In genomic region chr1:46187106-46187869, GRCh38 we compare ENCODE assay signal across 20 cellular contexts. TPM values are rescaled to one million over a fixed set of nuclear protein-coding genes. Genes with fewer than 3 reads are reported as not detected.
DNase-seq lines count a peak whose midpoint lies in the region; ATAC-seq and TF ChIP-seq lines count a peak whose summit lies in the region.
"Had no signal": no experiment of that assay in that cellular context is flagged by ENCODE, and none has a peak within 500 bp of the region (broad histone marks: within the 10 kb centered on the region; RNA-seq: fewer than 3 reads in every experiment).

No MANE protein-coding gene starts in this region.

- peaks cover 8% of the 10 kb centered on the region for H3K36me3 Mint-ChIP-seq in T-helper 2 cell treated with Interferon-gamma antibody and Interleukin-4, amounts not matched to agents 5 μg/mL and 100 μg/mL, for 36 hours (ENCODE audit: low read depth)

- in situ Hi-C loops in gastrocnemius medialis (cut with MboI; ENCODE audit: low sequenced_read_pairs in 4 of 4) = no loop called here

- intact Hi-C loops in gastrocnemius medialis (cut with DNase I; ENCODE audit: low total_unique reads) (loop anchor here (10.0 kb wide), 2 partner anchors 302 to 432 kb away; partner anchors contain the start of gene IPP), testis (cut with DNase I; ENCODE audit: low total_unique reads) (no loop called here)

- POLR2A ChIA-PET in HEK293 (lab: Yijun Ruan, JAX) = interaction anchor here (0.7 kb wide), 1 partner anchor 55 kb away, joined by 3 read pairs; the partner anchor contains the start of gene PIK3R3

- H3K36me3 ChIP-seq in HEK293 (ENCODE audit: control insufficient read depth in 2 of 2, insufficient read depth in 1 of 2, low read length in 2 of 2) (peaks cover 0 to 54% of the 10 kb centered on the region in 2 experiments; a peak in 1 of 3 replicates), gastrocnemius medialis (peaks cover 0 to 45% of the 10 kb centered on the region in 2 donors), testis (ENCODE audit: low read depth, missing control alignments) (no peaks in the 10 kb centered on the region)

- ATAC-seq in gastrocnemius medialis = no peak
- no peak for ATAC-seq in HG02970 (IDR thresholded peaks at IDR 0.05; ENCODE audit: low FRiP score, unreplicated experiment)
- ATAC-seq: GM12878 had no signal

- H3K27me3 ChIP-seq in gastrocnemius medialis (no peaks in the 10 kb centered on the region), testis (no peaks in the 10 kb centered on the region)
- H3K27me3 ChIP-seq: cardiac muscle cell, sigmoid colon had no signal

- CTCF ChIA-PET in HEK293 (lab: Yijun Ruan, JAX) = interaction anchor here (1.0 kb wide), 1 partner anchor 150 kb away, joined by 4 read pairs; no protein-coding TSS in a partner anchor

- H3K4me3 ChIP-seq in HEK293 (ENCODE audit: low read depth, low read length) (no peak overlapping the region), gastrocnemius medialis (no peak overlapping the region), testis (no peak overlapping the region)
- H3K4me3 ChIP-seq: cardiac muscle cell, GM12878, sigmoid colon had no signal

- H3K9me3 Mint-ChIP-seq in T-helper 2 cell treated with Interferon-gamma antibody and Interleukin-4, amounts not matched to agents 5 μg/mL and 100 μg/mL, for 36 hours = no peaks in the 10 kb centered on the region
- H3K9me3 Mint-ChIP-seq: activated naive CD8-positive, alpha-beta T cell treated with anti-CD3 and anti-CD28 coated beads for 36 hours; endodermal cell; neural crest cell had no signal

- H3K4me3 Mint-ChIP-seq in T-helper 2 cell treated with Interferon-gamma antibody and Interleukin-4, amounts not matched to agents 5 μg/mL and 100 μg/mL, for 36 hours = no peak overlapping the region
- H3K4me3 Mint-ChIP-seq: activated naive CD8-positive, alpha-beta T cell treated with anti-CD3 and anti-CD28 coated beads for 36 hours; endodermal cell; neural crest cell had no signal

- H3K27ac ChIP-seq in HEK293 (ENCODE audit: extremely low read depth, low read depth, low read length) (no peak overlapping the region), epithelial cell of prostate (peak overlapping the region; percentile 69), gastrocnemius medialis (peak overlapping the region; percentile 34 to 65 (median 50)), testis (no peak overlapping the region)
- H3K27ac ChIP-seq: cardiac muscle cell, sigmoid colon had no signal

- H3K4me1 ChIP-seq in HEK293 (ENCODE audit: control insufficient read depth, insufficient read depth, low read length) (no peaks in the 10 kb centered on the region; the same call in 1 of the 2 replicates), gastrocnemius medialis (peaks cover 16 to 36% of the 10 kb centered on the region in 2 donors), testis (peaks cover 15% of the 10 kb centered on the region)

- TF ChIP-seq POLR2A in gastrocnemius medialis (IDR thresholded peaks at IDR 0.05) = no peak
- TF ChIP-seq POLR2A in testis (IDR thresholded peaks at IDR 0.05) = no peak

- H3K27me3 Mint-ChIP-seq in T-helper 2 cell treated with Interferon-gamma antibody and Interleukin-4, amounts not matched to agents 5 μg/mL and 100 μg/mL, for 36 hours (ENCODE audit: low read depth) = no peaks in the 10 kb centered on the region
- H3K27me3 Mint-ChIP-seq: activated naive CD8-positive, alpha-beta T cell treated with anti-CD3 and anti-CD28 coated beads for 36 hours had no signal

- no peaks in the 10 kb centered on the region for H3K4me1 Mint-ChIP-seq in T-helper 2 cell treated with Interferon-gamma antibody and Interleukin-4, amounts not matched to agents 5 μg/mL and 100 μg/mL, for 36 hours (ENCODE audit: low read depth)
- H3K4me1 Mint-ChIP-seq: endodermal cell, neural crest cell had no signal

- H3K9me3 ChIP-seq in HEK293 (ENCODE audit: control insufficient read depth, insufficient read depth, low read depth, low read length) (no peaks in the 10 kb centered on the region), gastrocnemius medialis (no peaks in the 10 kb centered on the region), testis (no peaks in the 10 kb centered on the region)
- H3K9me3 ChIP-seq: sigmoid colon had no signal

- no peak for TF ChIP-seq CTCF in HEK293 (tag by site-specific recombination; IDR thresholded peaks at IDR 0.05)
- no peak for TF ChIP-seq CTCF in gastrocnemius medialis (IDR thresholded peaks at IDR 0.05 in 4 of 5, conservative IDR thresholded peaks at IDR 0.05 in 1 of 5)
- TF ChIP-seq CTCF in testis (IDR thresholded peaks at IDR 0.05) = no peak

- WGBS in testis, 2 donors = 90 to 95% methylated on average over 6 to 8 of the region's 8 CpGs

- DNase-seq in NCI-H2029 (lab: John Stamatoyannopoulos, UW) (peak; percentile 98), epithelial cell of prostate (ENCODE audit: low read depth, low spot score) (no peak), gastrocnemius medialis (no peak), testis (no peak)
- no peak for DNase-seq in T-helper 2 cell treated with Interferon-gamma antibody and Interleukin-4, amounts not matched to agents 5 μg/mL and 100 μg/mL, for 36 hours (ENCODE audit: low spot score)
- DNase-seq: activated CD4-positive, CD25-positive, alpha-beta regulatory T cell treated with anti-CD3 and anti-CD28 coated beads, Interleukin-2, amount 50 U/mL, for 72 hours; activated naive CD8-positive, alpha-beta T cell treated with anti-CD3 and anti-CD28 coated beads for 36 hours; C1 segment of cervical spinal cord; endodermal cell; NCI-H526 treated with DMSO at 0.1 percent for 48 hours; sigmoid colon had no signal

- H3K27ac Mint-ChIP-seq in T-helper 2 cell treated with Interferon-gamma antibody and Interleukin-4, amounts not matched to agents 5 μg/mL and 100 μg/mL, for 36 hours = no peak overlapping the region
- H3K27ac Mint-ChIP-seq: activated naive CD8-positive, alpha-beta T cell treated with anti-CD3 and anti-CD28 coated beads for 36 hours; endodermal cell had no signal

TF ChIP-seq in HEK293, 187 proteins besides CTCF, POLR2A, EP300 and RAD21:
- TF ChIP-seq PATZ1 (tag by site-specific recombination; IDR thresholded peaks at IDR 0.05) (no peak), ZNF600 (tag by site-specific recombination; IDR thresholded peaks at IDR 0.05) (peak; percentile 53; the same call in 1 of the 2 replicates)
TF ChIP-seq in HEK293: peak in this region for 1.

RNA-seq across cellular contexts. Expression of gene POMGNT1, which starts 10.9 kb away (rescaled TPM):
- 100 to 1,000 TPM in 1 of 4 donors, 10 to 100 TPM in 3; 66.2 to 107 (median 92.2) TPM for total RNA-seq in gastrocnemius medialis
- total RNA-seq in testis = 100 to 1,000 TPM; 112 to 133 TPM
- 84.9 TPM for polyA plus RNA-seq in testis (ENCODE audit: insufficient read depth, low read depth, low replicate concordance)

RNA-seq across cellular contexts. Expression of gene P3R3URF, which starts 11.0 kb away (rescaled TPM):
- total RNA-seq in gastrocnemius medialis (not detected), testis (10 to 100 TPM; 35.0 to 69.1 TPM)
- polyA plus RNA-seq in testis (ENCODE audit: insufficient read depth, low read depth, low replicate concordance) = 123 TPM
- total RNA-seq: activated naive CD8-positive, alpha-beta T cell treated with anti-CD3 and anti-CD28 coated beads for 36 hours; cardiac muscle cell; endodermal cell; fibroblast of villous mesenchyme; GM12878; lung microvascular endothelial cell; neural crest cell; RPMI7951; sigmoid colon; T-helper 2 cell treated with Interferon-gamma antibody and Interleukin-4, amounts not matched to agents 100 ng/mL and 5 ng/mL, for 36 hours had no signal
- polyA plus RNA-seq: cardiac muscle cell, GM12878, sigmoid colon had no signal

RNA-seq across cellular contexts. Expression of gene TSPAN1, which starts 12.4 kb away (rescaled TPM):
- total RNA-seq in gastrocnemius medialis (10 to 100 TPM in 1 of 4 donors, 1 to 10 TPM in 2, under 1 TPM in 1; 0.88 to 10.7 (median 6.0) TPM), testis (10 to 100 TPM; 14.6 to 34.7 TPM)
- polyA plus RNA-seq in testis (ENCODE audit: insufficient read depth, low read depth, low replicate concordance) = 55.0 TPM
- total RNA-seq: cardiac muscle cell; endodermal cell; lung microvascular endothelial cell; neural crest cell; T-helper 2 cell treated with Interferon-gamma antibody and Interleukin-4, amounts not matched to agents 100 ng/mL and 5 ng/mL, for 36 hours had no signal
- polyA plus RNA-seq: cardiac muscle cell had no signal

RNA-seq across cellular contexts. Expression of gene LURAP1, which starts 15.8 kb away (rescaled TPM):
- total RNA-seq in gastrocnemius medialis (1 to 10 TPM in 1 of 4 donors, under 1 TPM in 2, not detected in 1; 0.39 to 1.9 (median 0.47) TPM), testis (10 to 100 TPM in 1 of 2 donors, 1 to 10 TPM in 1; 7.1 to 15.6 TPM)
- 22.3 TPM for polyA plus RNA-seq in testis (ENCODE audit: insufficient read depth, low read depth, low replicate concordance)
- total RNA-seq: activated naive CD8-positive, alpha-beta T cell treated with anti-CD3 and anti-CD28 coated beads for 36 hours had no signal

RNA-seq across cellular contexts. Expression of gene PIK3R3, which starts 54.9 kb away (rescaled TPM):
- 10 to 100 TPM; 12.1 to 23.8 (median 15.9) TPM for total RNA-seq in gastrocnemius medialis
- 10 to 100 TPM; 40.8 to 46.1 TPM for total RNA-seq in testis
- polyA plus RNA-seq in testis (ENCODE audit: insufficient read depth, low read depth, low replicate concordance) = 56.8 TPM

Comparison
In these comparisons a context has a peak if more than half of its experiments do, and no peak if none do; other contexts are left out.
1. H3K27ac ChIP-seq: peak in epithelial cell of prostate (single experiment) and gastrocnemius medialis (4 of 4); none in HEK293 (single experiment) and testis (0 of 2).
2. RNA of gene P3R3URF, which starts 11.0 kb away (total RNA-seq): 35.0 to 69.1 TPM in testis; not detected in gastrocnemius medialis; every median in the first group is over 10 times any median in the second.